ENCODE assay signal across 1 cellular context in the genomic region with DNA sequence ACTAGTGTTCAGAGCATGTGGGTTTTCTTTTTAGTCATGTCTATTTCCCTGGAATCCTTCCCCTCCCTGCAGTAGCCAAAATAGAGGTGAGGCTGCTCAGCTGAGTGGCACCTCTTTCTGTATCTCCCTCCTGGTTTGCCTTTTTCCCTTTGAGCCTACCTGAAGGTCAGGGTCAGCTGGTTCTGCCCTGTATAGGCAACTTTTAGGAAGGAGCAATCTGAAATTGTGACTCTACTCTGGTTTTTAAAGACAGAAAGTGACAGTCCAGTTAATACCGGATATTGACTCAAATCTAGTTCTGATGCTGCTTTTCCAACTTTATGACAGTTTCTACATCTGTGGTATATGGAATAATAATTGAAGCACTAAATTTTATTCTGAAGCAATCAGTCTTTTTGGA.
TF ChIP-seq lines count a peak whose summit lies in the region.

No MANE protein-coding gene starts in this region.

TF ChIP-seq in IMR-90, 13 proteins besides CTCF, POLR2A, EP300 and RAD21:
- TF ChIP-seq SMC3 (IDR thresholded peaks at IDR 0.05; ENCODE audit: low read depth, low read length) (no peak), MXI1 (IDR thresholded peaks at IDR 0.05; ENCODE audit: borderline replicate concordance, low read depth, low read length) (no peak), BHLHE40 (IDR thresholded peaks at IDR 0.05; ENCODE audit: low read depth, low read length) (no peak), MAFK (IDR thresholded peaks at IDR 0.05; ENCODE audit: low read depth, low read length) (no peak), CHD1 (IDR thresholded peaks at IDR 0.05; ENCODE audit: low read depth, low read length) (no peak), FOS (IDR thresholded peaks at IDR 0.05; ENCODE audit: low read depth, low read length) (no peak), NFE2L2 (IDR thresholded peaks at IDR 0.05; ENCODE audit: low read depth, low read length) (no peak)
- TF ChIP-seq, protein P1, sequence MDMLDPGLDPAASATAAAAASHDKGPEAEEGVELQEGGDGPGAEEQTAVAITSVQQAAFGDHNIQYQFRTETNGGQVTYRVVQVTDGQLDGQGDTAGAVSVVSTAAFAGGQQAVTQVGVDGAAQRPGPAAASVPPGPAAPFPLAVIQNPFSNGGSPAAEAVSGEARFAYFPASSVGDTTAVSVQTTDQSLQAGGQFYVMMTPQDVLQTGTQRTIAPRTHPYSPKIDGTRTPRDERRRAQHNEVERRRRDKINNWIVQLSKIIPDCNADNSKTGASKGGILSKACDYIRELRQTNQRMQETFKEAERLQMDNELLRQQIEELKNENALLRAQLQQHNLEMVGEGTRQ (IDR thresholded peaks at IDR 0.05; ENCODE audit: low read depth, low read length), result no peak
- TF ChIP-seq, protein P2, sequence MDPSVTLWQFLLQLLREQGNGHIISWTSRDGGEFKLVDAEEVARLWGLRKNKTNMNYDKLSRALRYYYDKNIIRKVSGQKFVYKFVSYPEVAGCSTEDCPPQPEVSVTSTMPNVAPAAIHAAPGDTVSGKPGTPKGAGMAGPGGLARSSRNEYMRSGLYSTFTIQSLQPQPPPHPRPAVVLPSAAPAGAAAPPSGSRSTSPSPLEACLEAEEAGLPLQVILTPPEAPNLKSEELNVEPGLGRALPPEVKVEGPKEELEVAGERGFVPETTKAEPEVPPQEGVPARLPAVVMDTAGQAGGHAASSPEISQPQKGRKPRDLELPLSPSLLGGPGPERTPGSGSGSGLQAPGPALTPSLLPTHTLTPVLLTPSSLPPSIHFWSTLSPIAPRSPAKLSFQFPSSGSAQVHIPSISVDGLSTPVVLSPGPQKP (IDR thresholded peaks at IDR 0.05; ENCODE audit: borderline replicate concordance, low read depth, low read length), result no peak
